ENCODE assay signal across 18 cellular contexts in genomic region chr9:82924243-82924605, GRCh38.
"Had no signal": no experiment of that assay in that cellular context is flagged by ENCODE, and none has a peak within 500 bp of the region (broad histone marks: within the 10 kb centered on the region; RNA-seq: fewer than 3 reads in every experiment).

No MANE protein-coding gene starts in this region.

- H3K9me3 Mint-ChIP-seq: activated CD4-positive, alpha-beta T cell treated with anti-CD3 and anti-CD28 coated beads, Interleukin-2, amount 10 ng/mL, durations not matched to agents 7 days and 5 days; stimulated activated naive B cell treated with anti-CD40 and anti-IgM and Interleukin-4, amounts not matched to agents 10 μg/mL and 1 μg/mL and 100 μg/mL, for 72 hours had no signal

- H3K27me3 ChIP-seq: esophagus squamous epithelium, right atrium auricular region, tibial artery, vagina had no signal

- H3K27ac ChIP-seq: esophagus squamous epithelium, left ventricle myocardium inferior, right atrium auricular region, tibial artery, vagina had no signal

- H3K27me3 Mint-ChIP-seq: activated CD4-positive, alpha-beta T cell treated with anti-CD3 and anti-CD28 coated beads, Interleukin-2, amount 10 ng/mL, durations not matched to agents 7 days and 5 days; activated naive CD8-positive, alpha-beta T cell; progenitor cell of endocrine pancreas had no signal

- H3K4me3 Mint-ChIP-seq: activated CD4-positive, alpha-beta T cell treated with anti-CD3 and anti-CD28 coated beads, Interleukin-2, amount 10 ng/mL, durations not matched to agents 7 days and 5 days; activated naive CD8-positive, alpha-beta T cell; activated T-cell treated with anti-CD3 and anti-CD28 coated beads, Interleukin-2, amount 50 U/mL, for 72 hours; natural killer cell; stimulated activated naive B cell treated with anti-CD40 and anti-IgM and Interleukin-4, amounts not matched to agents 10 μg/mL and 1 μg/mL and 100 μg/mL, for 72 hours had no signal

- H3K9me3 ChIP-seq: esophagus squamous epithelium, left ventricle myocardium inferior, right atrium auricular region, tibial artery, vagina had no signal

- H3K4me3 ChIP-seq: esophagus squamous epithelium, left ventricle myocardium inferior, right atrium auricular region, tibial artery, vagina had no signal

- H3K4me1 Mint-ChIP-seq: activated CD4-positive, alpha-beta T cell treated with anti-CD3 and anti-CD28 coated beads, Interleukin-2, amount 10 ng/mL, durations not matched to agents 7 days and 5 days; natural killer cell had no signal

- DNase-seq: activated CD4-positive, alpha-beta T cell treated with anti-CD3 and anti-CD28 coated beads, Interleukin-2, amount 10 ng/mL, durations not matched to agents 7 days and 5 days; activated CD4-positive, CD25-positive, alpha-beta regulatory T cell; activated CD8-positive, alpha-beta memory T cell treated with anti-CD3 and anti-CD28 coated beads, Interleukin-2, amount 50 U/mL, for 48 hours; activated gamma-delta T cell treated with Interleukin-2 at 50 U/mL for 16 hours; activated T-cell treated with anti-CD3 and anti-CD28 coated beads, Interleukin-2, amount 50 U/mL, for 72 hours; amniotic stem cell; caudate nucleus; esophagus squamous epithelium; left ventricle myocardium inferior; natural killer cell; occipital lobe; stimulated activated CD4-positive, alpha-beta T cell treated with anti-CD3 and anti-CD28 coated beads, Interleukin-2, amount 100 ng/mL, for 48 hours; stimulated activated naive B cell treated with anti-CD40 and anti-IgM and Interleukin-4, amounts not matched to agents 10 μg/mL and 1 μg/mL and 100 μg/mL, for 72 hours; tibial artery had no signal

- H3K36me3 ChIP-seq: esophagus squamous epithelium, left ventricle myocardium inferior, right atrium auricular region, tibial artery, vagina had no signal

- H3K4me1 ChIP-seq: esophagus squamous epithelium, left ventricle myocardium inferior, right atrium auricular region, tibial artery, vagina had no signal

- H3K36me3 Mint-ChIP-seq: activated naive CD8-positive, alpha-beta T cell; natural killer cell; stimulated activated naive B cell treated with anti-CD40 and anti-IgM and Interleukin-4, amounts not matched to agents 10 μg/mL and 1 μg/mL and 100 μg/mL, for 72 hours had no signal

- H3K27ac Mint-ChIP-seq: activated CD4-positive, alpha-beta T cell treated with anti-CD3 and anti-CD28 coated beads, Interleukin-2, amount 10 ng/mL, durations not matched to agents 7 days and 5 days; activated naive CD8-positive, alpha-beta T cell; activated T-cell treated with anti-CD3 and anti-CD28 coated beads, Interleukin-2, amount 50 U/mL, for 72 hours; natural killer cell; stimulated activated naive B cell treated with anti-CD40 and anti-IgM and Interleukin-4, amounts not matched to agents 10 μg/mL and 1 μg/mL and 100 μg/mL, for 72 hours had no signal
